In genomic region chr2:120622159-120622869, GRCh38 we compare ENCODE assay signal across 21 cellular contexts.
"Had no signal": no experiment of that assay in that cellular context is flagged by ENCODE, and none has a peak within 500 bp of the region (broad histone marks: within the 10 kb centered on the region; RNA-seq: fewer than 3 reads in every experiment).

No MANE protein-coding gene starts in this region.

- H3K4me3 Mint-ChIP-seq: activated naive CD4-positive, alpha-beta T cell treated with anti-CD3 and anti-CD28 coated beads, Interleukin-2, amount 10 ng/mL, durations not matched to agents 7 days and 5 days; activated T-cell treated with anti-CD3 and anti-CD28 coated beads, Interleukin-2, amount 50 U/mL, for 24 hours; dendritic cell treated with granulocyte-macrophage colony-stimulating factor and Interleukin-4, amounts not matched to agents 40 ng/mL and 50 ng/mL, for 4 days; naive thymus-derived CD4-positive, alpha-beta T cell; neural progenitor cell; WTC11 had no signal

- H3K4me1 ChIP-seq: heart right ventricle, neural progenitor cell, testis had no signal

- H3K36me3 ChIP-seq: cardiac muscle cell, heart right ventricle, neural progenitor cell, prostate gland, upper lobe of left lung had no signal

- FAIRE-seq: endometrium had no signal

- H3K36me3 Mint-ChIP-seq: activated naive CD4-positive, alpha-beta T cell treated with anti-CD3 and anti-CD28 coated beads, Interleukin-2, amount 10 ng/mL, durations not matched to agents 7 days and 5 days; naive thymus-derived CD4-positive, alpha-beta T cell; neural progenitor cell; WTC11 had no signal

- H3K4me1 Mint-ChIP-seq: activated naive CD4-positive, alpha-beta T cell treated with anti-CD3 and anti-CD28 coated beads, Interleukin-2, amount 10 ng/mL, durations not matched to agents 7 days and 5 days; naive thymus-derived CD4-positive, alpha-beta T cell; neural progenitor cell; WTC11 had no signal

- H3K9me3 ChIP-seq: prostate gland, testis, upper lobe of left lung had no signal

- H3K9me3 Mint-ChIP-seq: activated naive CD4-positive, alpha-beta T cell treated with anti-CD3 and anti-CD28 coated beads, Interleukin-2, amount 10 ng/mL, durations not matched to agents 7 days and 5 days; activated T-cell treated with anti-CD3 and anti-CD28 coated beads, Interleukin-2, amount 50 U/mL, for 24 hours; dendritic cell treated with granulocyte-macrophage colony-stimulating factor and Interleukin-4, amounts not matched to agents 40 ng/mL and 50 ng/mL, for 4 days; neural progenitor cell; WTC11 had no signal

- H3K27ac ChIP-seq: cardiac muscle cell, heart right ventricle, neural progenitor cell, prostate gland, skin epidermis, testis, upper lobe of left lung had no signal

- H3K4me3 ChIP-seq: cardiac muscle cell, heart right ventricle, lung, neural progenitor cell, prostate gland, skin epidermis, testis, upper lobe of left lung had no signal

- DNase-seq: activated naive CD4-positive, alpha-beta T cell treated with anti-CD3 and anti-CD28 coated beads, Interleukin-2, amount 10 ng/mL, durations not matched to agents 7 days and 5 days; activated T-cell treated with anti-CD3 and anti-CD28 coated beads, Interleukin-2, amount 50 U/mL, for 24 hours; effector CD4-positive, alpha-beta T cell; erythroblast; foreskin fibroblast; heart right ventricle; islet precursor cell; naive thymus-derived CD4-positive, alpha-beta T cell; stimulated activated CD4-positive, alpha-beta T cell treated with anti-CD3 and anti-CD28 coated beads, Interleukin-4, amount 100 ng/mL, for 1 hour; stimulated activated naive CD4-positive, alpha-beta T cell; T1000; testis; upper lobe of left lung had no signal

- H3K27me3 ChIP-seq: heart right ventricle, neural progenitor cell, testis, upper lobe of left lung had no signal

- ATAC-seq: naive thymus-derived CD4-positive, alpha-beta T cell had no signal

- H3K27ac Mint-ChIP-seq: activated naive CD4-positive, alpha-beta T cell treated with anti-CD3 and anti-CD28 coated beads, Interleukin-2, amount 10 ng/mL, durations not matched to agents 7 days and 5 days; activated T-cell treated with anti-CD3 and anti-CD28 coated beads, Interleukin-2, amount 50 U/mL, for 24 hours; dendritic cell treated with granulocyte-macrophage colony-stimulating factor and Interleukin-4, amounts not matched to agents 40 ng/mL and 50 ng/mL, for 4 days; neural progenitor cell; WTC11 had no signal

- H3K27me3 Mint-ChIP-seq: dendritic cell treated with granulocyte-macrophage colony-stimulating factor and Interleukin-4, amounts not matched to agents 40 ng/mL and 50 ng/mL, for 4 days had no signal
